In the genomic region with DNA sequence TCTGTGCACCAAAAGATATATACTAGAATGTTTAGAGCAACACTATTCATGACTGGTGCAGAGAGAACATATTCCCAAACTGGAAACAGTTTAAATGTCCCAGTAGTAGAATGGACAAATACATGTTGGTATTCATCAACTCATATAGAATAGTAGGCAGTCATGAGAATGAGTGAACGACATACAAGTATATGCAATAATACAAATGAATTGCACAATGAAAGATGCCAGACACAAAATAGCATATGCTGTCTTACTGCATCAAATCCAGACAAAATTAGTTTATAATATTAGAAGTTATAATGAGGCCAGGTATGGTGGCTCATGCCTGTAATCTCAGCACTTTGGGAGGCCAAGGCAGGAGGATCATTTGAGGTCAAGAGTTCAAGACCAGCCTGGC, we compare ENCODE assay signal across 1 cellular context.
TF ChIP-seq lines count a peak whose summit lies in the region.

No MANE protein-coding gene starts in this region.

TF ChIP-seq in IMR-90, 13 proteins besides CTCF, POLR2A, EP300 and RAD21:
- TF ChIP-seq CEBPB (IDR thresholded peaks at IDR 0.05; ENCODE audit: low read depth, low read length) (peak; percentile 61), CHD1 (IDR thresholded peaks at IDR 0.05; ENCODE audit: low read depth, low read length) (no peak)
